Comparison of ENCODE assay signal across 15 cellular contexts in the genomic region with DNA sequence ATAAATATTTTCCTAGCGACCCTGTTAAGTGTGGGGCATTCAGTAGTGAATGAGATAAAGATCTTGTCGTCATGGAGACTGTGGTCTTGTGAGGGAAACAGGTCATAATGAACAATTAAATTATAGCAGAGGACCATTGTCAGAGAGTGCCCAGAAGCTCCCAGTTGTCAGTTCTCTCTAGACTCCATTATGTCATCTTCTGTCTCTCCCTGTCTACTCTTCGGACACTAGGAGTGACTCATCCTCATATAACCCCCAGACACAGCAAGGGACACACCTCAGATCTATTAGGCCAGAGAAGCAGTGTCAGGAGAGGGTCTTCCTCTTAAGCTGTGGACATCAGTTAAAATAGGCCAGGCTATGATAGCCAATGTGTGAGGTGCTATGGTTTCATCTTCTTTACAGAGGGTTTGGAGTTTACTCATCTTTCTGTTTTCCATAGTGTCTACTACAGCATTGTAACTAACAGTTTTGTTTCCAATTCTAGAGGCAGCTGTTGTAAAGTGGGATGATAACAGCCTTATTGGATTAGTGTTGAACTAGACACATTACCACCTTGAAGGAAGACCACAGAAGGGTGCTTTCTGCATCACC. TPM values are rescaled to one million over a fixed set of nuclear protein-coding genes. Genes with fewer than 3 reads are reported as not detected.
DNase-seq lines count a peak whose midpoint lies in the region; ATAC-seq and TF ChIP-seq lines count a peak whose summit lies in the region.
"Not testable (repeated sequence)": the region's sequence is repeated elsewhere in the genome, so short reads cannot be mapped to it uniquely, and the experiment has no call there.
"Had no signal": no experiment of that assay in that cellular context is flagged by ENCODE, and none has a peak within 500 bp of the region (broad histone marks: within the 10 kb centered on the region; RNA-seq: fewer than 3 reads in every experiment).

No MANE protein-coding gene starts in this region.

- not testable (repeated sequence) for H3K9me2 ChIP-seq in HCT116 (ENCODE audit: insufficient read depth)

- H3K4me1 ChIP-seq in HCT116 (ENCODE audit: control insufficient read depth in 1 of 2, insufficient read depth in 2 of 2, low read length in 2 of 2); RWPE2 (ENCODE audit: insufficient read depth, poor library complexity, severe bottlenecking); mucosa of descending colon (ENCODE audit: low read depth); upper lobe of right lung: not testable (repeated sequence)

- TF ChIP-seq RAD21 in HCT116 (IDR thresholded peaks at IDR 0.05; ENCODE audit: low read depth), result not testable (repeated sequence)

- not testable (repeated sequence) for H3K27ac ChIP-seq in HCT116 (ENCODE audit: low read depth, low read length); RWPE2 (ENCODE audit: poor library complexity, severe bottlenecking); upper lobe of right lung

- not testable (repeated sequence) for H3K4me3 Mint-ChIP-seq in activated CD8-positive, alpha-beta T cell treated with anti-CD3 and anti-CD28 coated beads, Interleukin-2, amount 10 ng/mL, durations not matched to agents 7 days and 5 days; activated naive CD8-positive, alpha-beta T cell treated with anti-CD3 and anti-CD28 coated beads, Interleukin-2, amount 10 ng/mL, durations not matched to agents 7 days and 5 days; central memory CD8-positive, alpha-beta T cell

- ATAC-seq in HCT116, result 0 out of 2 replicates have a peak, but pooled peaks have one; percentile 34
- peak; percentile 40; the same call in 2 of the 3 replicates for ATAC-seq in RWPE2 (ENCODE audit: low read depth)
- ATAC-seq in activated CD8-positive, alpha-beta T cell treated with anti-CD3 and anti-CD28 coated beads, Interleukin-2, amount 10 ng/mL, durations not matched to agents 7 days and 5 days, result peak; percentile 60
- ATAC-seq in activated naive CD8-positive, alpha-beta T cell treated with anti-CD3 and anti-CD28 coated beads, Interleukin-2, amount 10 ng/mL, durations not matched to agents 7 days and 5 days (ENCODE audit: low read depth), result peak; percentile 17
- peak; percentile 34 for ATAC-seq in central memory CD8-positive, alpha-beta T cell (replicated peaks; ENCODE audit: extremely low read depth, poor library complexity, severe bottlenecking)
- ATAC-seq in mucosa of descending colon, result peak; percentile 36
- peak; percentile 30 for ATAC-seq in sciatic nerve
- peak; percentile 35 for ATAC-seq in upper lobe of right lung

- RAD21 ChIA-PET in HCT116 (lab: Charles Lee; ENCODE audit: low non-redundant PET in 1 of 2, low total read pairs in 2 of 2, uncharacterized antibody in 2 of 2, unreplicated experiment in 2 of 2), result not testable (repeated sequence)

- CTCF ChIA-PET in HCT116 (lab: Charles Lee); activated CD8-positive, alpha-beta T cell treated with anti-CD3 and anti-CD28 coated beads, Interleukin-2, amount 10 ng/mL, durations not matched to agents 7 days and 5 days (lab: Charles Lee): not testable (repeated sequence)

- not testable (repeated sequence) for H3K4me1 Mint-ChIP-seq in activated CD8-positive, alpha-beta T cell treated with anti-CD3 and anti-CD28 coated beads, Interleukin-2, amount 10 ng/mL, durations not matched to agents 7 days and 5 days (ENCODE audit: low read depth); activated naive CD8-positive, alpha-beta T cell treated with anti-CD3 and anti-CD28 coated beads, Interleukin-2, amount 10 ng/mL, durations not matched to agents 7 days and 5 days; central memory CD8-positive, alpha-beta T cell

- not testable (repeated sequence) for H3K9me3 Mint-ChIP-seq in activated CD8-positive, alpha-beta T cell treated with anti-CD3 and anti-CD28 coated beads, Interleukin-2, amount 10 ng/mL, durations not matched to agents 7 days and 5 days (ENCODE audit: insufficient read depth); activated naive CD8-positive, alpha-beta T cell treated with anti-CD3 and anti-CD28 coated beads, Interleukin-2, amount 10 ng/mL, durations not matched to agents 7 days and 5 days; central memory CD8-positive, alpha-beta T cell

- not testable (repeated sequence) for TF ChIP-seq CTCF in HCT116 (IDR thresholded peaks at IDR 0.05 in 2 of 3, conservative IDR thresholded peaks at IDR 0.05 in 1 of 3; ENCODE audit: borderline replicate concordance in 1 of 3, insufficient read depth in 1 of 3, low read depth in 2 of 3, low read length in 2 of 3); RWPE2 (IDR thresholded peaks at IDR 0.05; ENCODE audit: poor library complexity, severe bottlenecking); mucosa of descending colon (IDR thresholded peaks at IDR 0.05); upper lobe of right lung (IDR thresholded peaks at IDR 0.05)

- not testable (repeated sequence) for TF ChIP-seq POLR2A in HCT116 (IDR thresholded peaks at IDR 0.05; ENCODE audit: borderline replicate concordance, extremely low read depth, insufficient read depth, insufficient read length)

- not testable (repeated sequence) for H3K27ac Mint-ChIP-seq in activated CD8-positive, alpha-beta T cell treated with anti-CD3 and anti-CD28 coated beads, Interleukin-2, amount 10 ng/mL, durations not matched to agents 7 days and 5 days; activated naive CD8-positive, alpha-beta T cell treated with anti-CD3 and anti-CD28 coated beads, Interleukin-2, amount 10 ng/mL, durations not matched to agents 7 days and 5 days; central memory CD8-positive, alpha-beta T cell (ENCODE audit: low read depth)

- H2AFZ ChIP-seq in HCT116 (ENCODE audit: low read depth, low read length, poor library complexity, severe bottlenecking), result not testable (repeated sequence)

- H4K20me1 ChIP-seq in HCT116 (ENCODE audit: insufficient read depth), result not testable (repeated sequence)

- H3K9me3 ChIP-seq in HCT116 (ENCODE audit: control insufficient read depth in 1 of 2, insufficient read depth in 1 of 2, low read depth in 1 of 2, low read length in 2 of 2); RWPE2 (ENCODE audit: severe bottlenecking); mucosa of descending colon; upper lobe of right lung: not testable (repeated sequence)

- not testable (repeated sequence) for H3K9ac ChIP-seq in HCT116 (ENCODE audit: low read length)

- intact Hi-C loops in HCT116 (cut with micrococcal nuclease); mucosa of descending colon (cut with DNase I, micrococcal nuclease); sciatic nerve (cut with DNase I); upper lobe of right lung (cut with DNase I): not testable (repeated sequence)

- not testable (repeated sequence) for H3K27me3 Mint-ChIP-seq in activated CD8-positive, alpha-beta T cell treated with anti-CD3 and anti-CD28 coated beads, Interleukin-2, amount 10 ng/mL, durations not matched to agents 7 days and 5 days (ENCODE audit: low read depth); activated naive CD8-positive, alpha-beta T cell treated with anti-CD3 and anti-CD28 coated beads, Interleukin-2, amount 10 ng/mL, durations not matched to agents 7 days and 5 days; central memory CD8-positive, alpha-beta T cell

- not testable (repeated sequence) for H3K4me2 ChIP-seq in HCT116 (ENCODE audit: low read length)

- POLR2A ChIA-PET in HCT116 (lab: Charles Lee); activated CD8-positive, alpha-beta T cell treated with anti-CD3 and anti-CD28 coated beads, Interleukin-2, amount 10 ng/mL, durations not matched to agents 7 days and 5 days (lab: Charles Lee); activated naive CD8-positive, alpha-beta T cell treated with anti-CD3 and anti-CD28 coated beads, Interleukin-2, amount 10 ng/mL, durations not matched to agents 7 days and 5 days (lab: Charles Lee): not testable (repeated sequence)

- not testable (repeated sequence) for DNase-seq in HCT116 (ENCODE audit: low read depth, low spot score); RWPE2 (ENCODE audit: low spot score); activated CD8-positive, alpha-beta T cell treated with anti-CD3 and anti-CD28 coated beads, Interleukin-2, amount 10 ng/mL, durations not matched to agents 7 days and 5 days; activated naive CD8-positive, alpha-beta T cell treated with anti-CD3 and anti-CD28 coated beads, Interleukin-2, amount 10 ng/mL, durations not matched to agents 7 days and 5 days; central memory CD8-positive, alpha-beta T cell (ENCODE audit: low spot score in 2 of 2); mucosa of descending colon; sciatic nerve (ENCODE audit: low spot score); upper lobe of right lung

- H3K27me3 ChIP-seq in HCT116 (ENCODE audit: insufficient read depth, low read length); RWPE2 (ENCODE audit: insufficient read depth, poor library complexity, severe bottlenecking); upper lobe of right lung: not testable (repeated sequence)

- not testable (repeated sequence) for H3K36me3 ChIP-seq in HCT116 (ENCODE audit: control insufficient read depth in 1 of 2, insufficient read depth in 2 of 2, low read length in 2 of 2); RWPE2 (ENCODE audit: low read depth); mucosa of descending colon (ENCODE audit: low read depth); upper lobe of right lung

- H3K36me3 Mint-ChIP-seq in activated CD8-positive, alpha-beta T cell treated with anti-CD3 and anti-CD28 coated beads, Interleukin-2, amount 10 ng/mL, durations not matched to agents 7 days and 5 days (ENCODE audit: low read depth); activated naive CD8-positive, alpha-beta T cell treated with anti-CD3 and anti-CD28 coated beads, Interleukin-2, amount 10 ng/mL, durations not matched to agents 7 days and 5 days; central memory CD8-positive, alpha-beta T cell (ENCODE audit: insufficient read depth): not testable (repeated sequence)

- H3K4me3 ChIP-seq in HCT116 (replicated peaks in 1 of 2; ENCODE audit: low read depth in 1 of 2, low read length in 2 of 2); RWPE2 (ENCODE audit: severe bottlenecking); mucosa of descending colon; upper lobe of right lung: not testable (repeated sequence)

- H3K79me2 ChIP-seq in HCT116 (ENCODE audit: insufficient read depth, low read length), result not testable (repeated sequence)

- not testable (repeated sequence) for BruUV-seq in HCT116 (replicated peaks; lab: Mats Ljungman, UMichigan)

RNA-seq across cellular contexts. Expression of a gene that starts 5.4 kb away (rescaled TPM):
- total RNA-seq in HCT116 (2021; ENCODE audit: unreplicated experiment) (6.0 TPM), mucosa of descending colon (1 to 10 TPM; 7.3 to 9.5 (median 8.6) TPM), sciatic nerve (2.3 TPM), upper lobe of right lung (9.5 TPM)
- 2.0 and 2.1 TPM in 2 replicates for polyA plus RNA-seq in HCT116 (2012)
- under 1 TPM in 1 of 2 experiments, not detected in 1; 0.47 TPM for total RNA-seq in activated CD8-positive, alpha-beta T cell treated with anti-CD3 and anti-CD28 coated beads, Interleukin-2, amount 10 ng/mL, durations not matched to agents 7 days and 5 days
- 1 to 10 TPM; 1.0 to 2.2 TPM for total RNA-seq in activated naive CD8-positive, alpha-beta T cell treated with anti-CD3 and anti-CD28 coated beads, Interleukin-2, amount 10 ng/mL, durations not matched to agents 7 days and 5 days
- total RNA-seq: A673, HepG2 had no signal
- polyA plus RNA-seq: AG04450, CD14-positive monocyte, HepG2 had no signal

RNA-seq across cellular contexts. Expression of a gene that starts 7.0 kb away (rescaled TPM):
- 17.4 TPM for total RNA-seq in HCT116 (2021; ENCODE audit: unreplicated experiment)
- 9.3 and 10.0 TPM in 2 replicates for polyA plus RNA-seq in HCT116 (2012)
- total RNA-seq in activated CD8-positive, alpha-beta T cell treated with anti-CD3 and anti-CD28 coated beads, Interleukin-2, amount 10 ng/mL, durations not matched to agents 7 days and 5 days, result 1 to 10 TPM; 2.4 to 2.6 TPM
- total RNA-seq in activated naive CD8-positive, alpha-beta T cell treated with anti-CD3 and anti-CD28 coated beads, Interleukin-2, amount 10 ng/mL, durations not matched to agents 7 days and 5 days, result 1 to 10 TPM; 2.5 TPM
- 10 to 100 TPM in 2 of 3 donors, under 1 TPM in 1; 0.51 to 62.2 (median 41.7) TPM for total RNA-seq in mucosa of descending colon
- 5.3 TPM for total RNA-seq in sciatic nerve
- 11.5 TPM for total RNA-seq in upper lobe of right lung
- polyA plus RNA-seq: HepG2 had no signal

RNA-seq across cellular contexts. Expression of a gene that starts 50.7 kb away (rescaled TPM):
- total RNA-seq in HCT116 (2021; ENCODE audit: unreplicated experiment) (not detected), mucosa of descending colon (under 1 TPM in 1 of 3 donors, not detected in 2; 0.32 TPM), sciatic nerve (0.27 TPM), upper lobe of right lung (not detected)
- 0.09 and 0.12 TPM in 2 replicates for polyA plus RNA-seq in HCT116 (2012)
- not detected for total RNA-seq in activated CD8-positive, alpha-beta T cell treated with anti-CD3 and anti-CD28 coated beads, Interleukin-2, amount 10 ng/mL, durations not matched to agents 7 days and 5 days
- not detected for total RNA-seq in activated naive CD8-positive, alpha-beta T cell treated with anti-CD3 and anti-CD28 coated beads, Interleukin-2, amount 10 ng/mL, durations not matched to agents 7 days and 5 days
- total RNA-seq: CD4-positive, alpha-beta memory T cell; Daoy; H7; HepG2 had no signal
- polyA plus RNA-seq: AG04450; CD14-positive monocyte; CD4-positive, alpha-beta memory T cell; HepG2 had no signal
